In genomic region chr19:18117692-18118378, GRCh38 we compare ENCODE assay signal across 8 cellular contexts. TPM values are rescaled to one million over a fixed set of nuclear protein-coding genes. Genes with fewer than 3 reads are reported as not detected.
DNase-seq lines count a peak whose midpoint lies in the region; ATAC-seq and TF ChIP-seq lines count a peak whose summit lies in the region.

No MANE protein-coding gene starts in this region.

- no peaks in the 10 kb centered on the region for H3K36me3 ChIP-seq in colonic mucosa

- ATAC-seq in GM18907 (IDR thresholded peaks at IDR 0.05; ENCODE audit: unreplicated experiment): peak; percentile 86
- peak; percentile 90 for ATAC-seq in HG03280 (IDR thresholded peaks at IDR 0.05; ENCODE audit: unreplicated experiment)
- peak; percentile 94 for ATAC-seq in left lobe of liver

- TF ChIP-seq CTCF in AG04449 (IDR thresholded peaks at IDR 0.05; ENCODE audit: insufficient read depth, low read length, missing control alignments) (peak; percentile 10), colonic mucosa (IDR thresholded peaks at IDR 0.05) (no peak)

- intact Hi-C loops in colonic mucosa (cut with DNase I): no loop called here

- no peaks in the 10 kb centered on the region for H3K27me3 ChIP-seq in colonic mucosa

- H3K4me3 ChIP-seq in AG04449 (ENCODE audit: low read depth, low read length) (peak overlapping the region; percentile 66), colonic mucosa (peak overlapping the region; percentile 73)

- H3K4me1 ChIP-seq in colonic mucosa: peaks cover 8% of the 10 kb centered on the region

- DNase-seq in AG04449 (ENCODE audit: low read depth, low spot score): no peak
- peak; percentile 86 for DNase-seq in NCI-H510A treated with DMSO at 0.1 percent for 48 hours (lab: John Stamatoyannopoulos, UW)
- DNase-seq in activated CD4-positive, alpha-beta T cell treated with anti-CD3 and anti-CD28 coated beads for 48 hours: peak; percentile 94
- peak; percentile 94 for DNase-seq in colonic mucosa
- DNase-seq in left lobe of liver (ENCODE audit: low spot score): peak; percentile 96
- DNase-seq in stimulated activated CD4-positive, alpha-beta T cell treated with anti-CD3 and anti-CD28 coated beads, Interleukin-1b, Interleukin-23, amount 100 ng/mL, for 4 hours (ENCODE audit: low read depth in 2 of 2): peak; percentile 93 to 96

- POLR2A ChIA-PET in AG04449 (lab: Yijun Ruan, JAX): no interaction called here

- CTCF ChIA-PET in AG04449 (lab: Yijun Ruan, JAX): interaction anchor here (1.3 to 1.6 kb wide), 4 partner anchors 11 to 74 kb away, joined by 3 to 5 read pairs (median 4); no protein-coding TSS in a partner anchor

- H3K9ac ChIP-seq in colonic mucosa (ENCODE audit: low read depth in 2 of 2, low read length in 2 of 2): peak overlapping the region; percentile 76 to 81

- H3K9me3 ChIP-seq in colonic mucosa: no peaks in the 10 kb centered on the region

- H3K27ac ChIP-seq in colonic mucosa: peak overlapping the region; percentile 63

RNA-seq across cellular contexts. Expression of gene MAST3, which starts 20.3 kb away (rescaled TPM):
- total RNA-seq in colonic mucosa (10 to 100 TPM; 24.3 to 30.9 TPM), left lobe of liver (18.4 TPM)

RNA-seq across cellular contexts. Expression of gene IL12RB1, which starts 31.1 kb away (rescaled TPM):
- 1 to 10 TPM in 1 of 2 donors, under 1 TPM in 1; 0.53 to 1.1 TPM for total RNA-seq in colonic mucosa
- total RNA-seq in left lobe of liver: 0.25 TPM

RNA-seq across cellular contexts. Expression of gene PIK3R2, which starts 35.1 kb away (rescaled TPM):
- total RNA-seq in colonic mucosa: 10 to 100 TPM; 42.9 to 48.2 TPM
- total RNA-seq in left lobe of liver: 14.8 TPM

RNA-seq across cellular contexts. Expression of gene IFI30, which starts 55.8 kb away (rescaled TPM):
- total RNA-seq in colonic mucosa (10 to 100 TPM; 47.1 to 95.2 TPM), left lobe of liver (57.6 TPM)
